ENCODE assay signal across 1 cellular context in genomic region chr6:137233561-137234504, GRCh38.
TF ChIP-seq lines count a peak whose summit lies in the region.

No MANE protein-coding gene starts in this region.

TF ChIP-seq in HepG2, 621 proteins besides CTCF, POLR2A, EP300 and RAD21 (continued from another document):
- TF ChIP-seq NFE2 (CRISPR knock-in tag; IDR thresholded peaks at IDR 0.05) = 0 out of 2 replicates have a peak, but pooled peaks have one; percentile 28
